ENCODE assay signal across 11 cellular contexts in genomic region chr2:210172219-210172575, GRCh38. TPM values are rescaled to one million over a fixed set of nuclear protein-coding genes. Genes with fewer than 3 reads are reported as not detected.
DNase-seq lines count a peak whose midpoint lies in the region; ATAC-seq and TF ChIP-seq lines count a peak whose summit lies in the region.
"Had no signal": no experiment of that assay in that cellular context is flagged by ENCODE, and none has a peak within 500 bp of the region (broad histone marks: within the 10 kb centered on the region; RNA-seq: fewer than 3 reads in every experiment).

No MANE protein-coding gene starts in this region.

- no peak for TF ChIP-seq RAD21 in liver (IDR thresholded peaks at IDR 0.05)

- no peak for TF ChIP-seq EP300 in tibial nerve (IDR thresholded peaks at IDR 0.05)

- peak overlapping the region; percentile 97 for H3K4me3 Mint-ChIP-seq in activated T-cell treated with anti-CD3 and anti-CD28 coated beads, Interleukin-2, amount 50 U/mL, for 24 hours

- peak overlapping the region; percentile 40 to 95 for H3K9ac ChIP-seq in liver (ENCODE audit: low read depth in 1 of 2, low read length in 2 of 2)

- TF ChIP-seq POLR2A in adrenal gland (IDR thresholded peaks at IDR 0.05) (no peak), tibial nerve (IDR thresholded peaks at IDR 0.05) (no peak)

- no peak for DNase-seq in activated T-cell treated with anti-CD3 and anti-CD28 coated beads, Interleukin-2, amount 50 U/mL, for 24 hours
- no peak for DNase-seq in activated T-cell treated with anti-CD3 and anti-CD28 coated beads, Interleukin-2, amount 50 U/mL, for 48 hours
- DNase-seq in adrenal gland (peak in 1 of 7 donors; percentile 12), tibial nerve (ENCODE audit: low spot score in 2 of 2) (no peak), cortex of kidney (lab: John Stamatoyannopoulos, UW) (no peak), NCI-H774 (lab: John Stamatoyannopoulos, UW) (no peak)
- DNase-seq: EL, NCI-H187 treated with DMSO at 0.1 percent for 48 hours had no signal

- 4 to 8% (median 6%) methylated on average over 8 of the region's 8 CpGs for WGBS in adrenal gland, 4 donors
- whole genome bisulfite sequencing in liver: 7% methylated on average over 8 of the region's 8 CpGs
- WGBS in tibial nerve, 2 donors: 11 to 13% methylated on average over 8 of the region's 8 CpGs

- peak overlapping the region; percentile 89 for H3K27ac Mint-ChIP-seq in activated T-cell treated with anti-CD3 and anti-CD28 coated beads, Interleukin-2, amount 50 U/mL, for 24 hours

- no peaks in the 10 kb centered on the region for H3K36me3 ChIP-seq in adrenal gland (replicated peaks in 1 of 2)
- no peaks in the 10 kb centered on the region for H3K36me3 ChIP-seq in liver (ENCODE audit: control insufficient read depth in 4 of 4, insufficient read depth in 3 of 4, low read depth in 1 of 4, low read length in 3 of 4)
- H3K36me3 ChIP-seq in tibial nerve: peaks cover 0 to 4% (median 0%) of the 10 kb centered on the region in 3 donors

- TF ChIP-seq CTCF in adrenal gland (IDR thresholded peaks at IDR 0.05) (no peak), liver (IDR thresholded peaks at IDR 0.05; ENCODE audit: low read depth, low read length, missing input control) (no peak), tibial nerve (IDR thresholded peaks at IDR 0.05) (no peak)

- H3K4me1 ChIP-seq in adrenal gland (replicated peaks in 1 of 2): peaks cover 5 to 25% of the 10 kb centered on the region in 2 donors
- H3K4me1 ChIP-seq in liver (ENCODE audit: control insufficient read depth in 4 of 4, insufficient read depth in 4 of 4, low read length in 3 of 4): peaks cover 0 to 26% (median 17%) of the 10 kb centered on the region in 4 donors
- H3K4me1 ChIP-seq in tibial nerve: peaks cover under 1 to 32% (median 7%) of the 10 kb centered on the region in 4 donors

- H3K4me3 ChIP-seq in adrenal gland (peak overlapping the region in 3 of 4 donors; percentile 44 to 93 (median 59)), liver (ENCODE audit: low read depth in 1 of 3, low read length in 3 of 3) (peak overlapping the region; percentile 34 to 98 (median 81)), tibial nerve (peak overlapping the region; percentile 55 to 93 (median 72))

- H3K36me3 Mint-ChIP-seq in activated T-cell treated with anti-CD3 and anti-CD28 coated beads, Interleukin-2, amount 50 U/mL, for 24 hours (ENCODE audit: low read depth): peaks cover 9% of the 10 kb centered on the region

- ATAC-seq in HG03039 (IDR thresholded peaks at IDR 0.05; ENCODE audit: unreplicated experiment): no peak

- H3K27me3 Mint-ChIP-seq in activated T-cell treated with anti-CD3 and anti-CD28 coated beads, Interleukin-2, amount 50 U/mL, for 24 hours: peaks cover 4% of the 10 kb centered on the region

- peaks cover 36% of the 10 kb centered on the region for H3K4me1 Mint-ChIP-seq in activated T-cell treated with anti-CD3 and anti-CD28 coated beads, Interleukin-2, amount 50 U/mL, for 24 hours (ENCODE audit: low read depth)

- peak overlapping the region in 4 of 5 donors; percentile 100 for H3K27ac ChIP-seq in adrenal gland
- H3K27ac ChIP-seq in liver (ENCODE audit: low read depth in 1 of 2, low read length in 2 of 2): peak overlapping the region; percentile 90 to 100
- peak overlapping the region; percentile 93 to 100 (median 100) for H3K27ac ChIP-seq in tibial nerve

- H3K27me3 ChIP-seq in adrenal gland (no peaks in the 10 kb centered on the region), liver (ENCODE audit: control insufficient read depth in 4 of 4, insufficient read depth in 4 of 4, low read length in 3 of 4) (no peaks in the 10 kb centered on the region), tibial nerve (no peaks in the 10 kb centered on the region)

- H3K9me3 ChIP-seq in adrenal gland (replicated peaks in 1 of 3) (no peaks in the 10 kb centered on the region), liver (ENCODE audit: control insufficient read depth in 4 of 4, low read length in 3 of 4) (no peaks in the 10 kb centered on the region), tibial nerve (no peaks in the 10 kb centered on the region)

- intact Hi-C loops in adrenal gland (cut with DNase I): no loop called here

- H3K9me3 Mint-ChIP-seq in activated T-cell treated with anti-CD3 and anti-CD28 coated beads, Interleukin-2, amount 50 U/mL, for 24 hours: no peaks in the 10 kb centered on the region

TF ChIP-seq in liver, 16 proteins besides CTCF, POLR2A, EP300 and RAD21:
- TF ChIP-seq YY1 (IDR thresholded peaks at IDR 0.05): no peak
- no peak for TF ChIP-seq FOXA2 (IDR thresholded peaks at IDR 0.05)
- no peak for TF ChIP-seq JUND (IDR thresholded peaks at IDR 0.05)
- no peak for TF ChIP-seq RXRA (IDR thresholded peaks at IDR 0.05)
- TF ChIP-seq, protein P1, sequence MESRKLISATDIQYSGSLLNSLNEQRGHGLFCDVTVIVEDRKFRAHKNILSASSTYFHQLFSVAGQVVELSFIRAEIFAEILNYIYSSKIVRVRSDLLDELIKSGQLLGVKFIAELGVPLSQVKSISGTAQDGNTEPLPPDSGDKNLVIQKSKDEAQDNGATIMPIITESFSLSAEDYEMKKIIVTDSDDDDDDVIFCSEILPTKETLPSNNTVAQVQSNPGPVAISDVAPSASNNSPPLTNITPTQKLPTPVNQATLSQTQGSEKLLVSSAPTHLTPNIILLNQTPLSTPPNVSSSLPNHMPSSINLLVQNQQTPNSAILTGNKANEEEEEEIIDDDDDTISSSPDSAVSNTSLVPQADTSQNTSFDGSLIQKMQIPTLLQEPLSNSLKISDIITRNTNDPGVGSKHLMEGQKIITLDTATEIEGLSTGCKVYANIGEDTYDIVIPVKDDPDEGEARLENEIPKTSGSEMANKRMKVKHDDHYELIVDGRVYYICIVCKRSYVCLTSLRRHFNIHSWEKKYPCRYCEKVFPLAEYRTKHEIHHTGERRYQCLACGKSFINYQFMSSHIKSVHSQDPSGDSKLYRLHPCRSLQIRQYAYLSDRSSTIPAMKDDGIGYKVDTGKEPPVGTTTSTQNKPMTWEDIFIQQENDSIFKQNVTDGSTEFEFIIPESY (IDR thresholded peaks at IDR 0.05): no peak
- TF ChIP-seq REST (IDR thresholded peaks at IDR 0.05): no peak
- TF ChIP-seq HNF4A (conservative IDR thresholded peaks at IDR 0.05): no peak
- no peak for TF ChIP-seq NR2F2 (IDR thresholded peaks at IDR 0.05)
- no peak for TF ChIP-seq SP1 (IDR thresholded peaks at IDR 0.05)
- TF ChIP-seq FOXA1 (IDR thresholded peaks at IDR 0.05): no peak
- no peak for TF ChIP-seq EGR1 (IDR thresholded peaks at IDR 0.05; ENCODE audit: low read depth in 2 of 2)
- TF ChIP-seq HNF4G (IDR thresholded peaks at IDR 0.05): no peak
- TF ChIP-seq GABPA (IDR thresholded peaks at IDR 0.05 in 1 of 2, conservative IDR thresholded peaks at IDR 0.05 in 1 of 2): no peak
- TF ChIP-seq, protein P2, sequence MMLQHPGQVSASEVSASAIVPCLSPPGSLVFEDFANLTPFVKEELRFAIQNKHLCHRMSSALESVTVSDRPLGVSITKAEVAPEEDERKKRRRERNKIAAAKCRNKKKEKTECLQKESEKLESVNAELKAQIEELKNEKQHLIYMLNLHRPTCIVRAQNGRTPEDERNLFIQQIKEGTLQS (IDR thresholded peaks at IDR 0.05): no peak
- no peak for TF ChIP-seq TAF1 (conservative IDR thresholded peaks at IDR 0.05)
- TF ChIP-seq, protein P3, sequence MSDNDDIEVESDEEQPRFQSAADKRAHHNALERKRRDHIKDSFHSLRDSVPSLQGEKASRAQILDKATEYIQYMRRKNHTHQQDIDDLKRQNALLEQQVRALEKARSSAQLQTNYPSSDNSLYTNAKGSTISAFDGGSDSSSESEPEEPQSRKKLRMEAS (IDR thresholded peaks at IDR 0.05): no peak
TF ChIP-seq in liver: peak in this region for 0.

RNA-seq across cellular contexts. Expression of gene KANSL1L, which starts 1.0 kb away (rescaled TPM):
- 10 to 100 TPM in 7 of 8 donors, 1 to 10 TPM in 1; 8.5 to 29.2 (median 20.1) TPM for total RNA-seq in adrenal gland
- 10 to 100 TPM in 1 of 3 donors, 1 to 10 TPM in 2; 5.4 to 10.7 (median 9.2) TPM for polyA plus RNA-seq in adrenal gland
- total RNA-seq in liver: 10 to 100 TPM; 18.3 to 31.6 TPM
- polyA plus RNA-seq in liver: 1 to 10 TPM; 2.1 to 4.4 TPM
- total RNA-seq in tibial nerve: 100 to 1,000 TPM in 3 of 4 donors, 10 to 100 TPM in 1; 87.0 to 141 (median 111) TPM

RNA-seq across cellular contexts. Expression of gene ACADL, which starts 53.0 kb away (rescaled TPM):
- total RNA-seq in adrenal gland (1 to 10 TPM in 4 of 8 donors, under 1 TPM in 4; 0.06 to 2.9 (median 0.98) TPM), liver (10 to 100 TPM in 1 of 2 donors, 1 to 10 TPM in 1; 1.9 to 19.6 TPM), tibial nerve (100 to 1,000 TPM in 2 of 4 donors, 10 to 100 TPM in 2; 45.3 to 167 (median 101) TPM)
- polyA plus RNA-seq in adrenal gland (1 to 10 TPM in 2 of 3 donors, under 1 TPM in 1; 0.64 to 5.4 (median 2.3) TPM), liver (10 to 100 TPM; 10.8 to 22.3 TPM)
- total RNA-seq: lung microvascular endothelial cell had no signal
